8 cellular contexts compared by ENCODE assay signal in genomic region chr22:39388261-39389011, GRCh38. TPM values are rescaled to one million over a fixed set of nuclear protein-coding genes. Genes with fewer than 3 reads are reported as not detected.
DNase-seq lines count a peak whose midpoint lies in the region; TF ChIP-seq lines count a peak whose summit lies in the region.

No MANE protein-coding gene starts in this region.

- H3K9me3 ChIP-seq in BLaER1 treated with 17β-estradiol and CSF1 and Interleukin-3, amounts not matched to agents 10 nM and 100 nM (replicated peaks in 1 of 11), result no peaks in the 10 kb centered on the region
- H3K9me3 ChIP-seq in PC-9 (ENCODE audit: insufficient read depth, low read depth) (no peaks in the 10 kb centered on the region), stomach smooth muscle (ENCODE audit: control insufficient read depth in 2 of 2, low read length in 2 of 2) (no peaks in the 10 kb centered on the region)

- TF ChIP-seq CTCF in HFF-Myc (IDR thresholded peaks at IDR 0.05; ENCODE audit: low read depth, low read length, missing control alignments) (no peak), PC-9 (conservative IDR thresholded peaks at IDR 0.05) (no peak)

- peak overlapping the region; percentile 50 to 72 (median 59) for H3K4me3 ChIP-seq in BLaER1 treated with 17β-estradiol and CSF1 and Interleukin-3, amounts not matched to agents 10 nM and 100 nM
- H3K4me3 ChIP-seq in HFF-Myc (replicated peaks; ENCODE audit: low read depth, low read length) (peak overlapping the region; percentile 56), PC-9 (peak overlapping the region; percentile 54), stomach smooth muscle (ENCODE audit: low read length in 2 of 2) (peak overlapping the region; percentile 31 to 76)

- BruUV-seq in PC-9 (replicated peaks; lab: Mats Ljungman, UMichigan), result no TSS peak

- POLR2A ChIA-PET in PC-9 (lab: Charles Lee; ENCODE audit: unreplicated experiment), result no interaction called here

- peak; percentile 58 for DNase-seq in HFF-Myc (ENCODE audit: extremely low read depth, low read depth)
- DNase-seq in PC-9, result peak; percentile 78 to 85
- DNase-seq in activated naive CD4-positive, alpha-beta T cell (lab: John Stamatoyannopoulos, UW), result peak; percentile 27 to 74 (median 52)
- peak; percentile 82 for DNase-seq in germinal center (ENCODE audit: low spot score)
- DNase-seq in nucleus accumbens (lab: John Stamatoyannopoulos, UW), result peak in 45 of 56 donors; percentile 9 to 79 (median 45)
- no peak for DNase-seq in RKO (ENCODE audit: low spot score)

- no peaks in the 10 kb centered on the region for H3K79me2 ChIP-seq in PC-9 (ENCODE audit: low read depth)

- no peaks in the 10 kb centered on the region for H3K36me3 ChIP-seq in BLaER1 treated with 17β-estradiol and CSF1 and Interleukin-3, amounts not matched to agents 10 nM and 100 nM
- no peaks in the 10 kb centered on the region for H3K36me3 ChIP-seq in PC-9 (ENCODE audit: low read depth)
- H3K36me3 ChIP-seq in stomach smooth muscle (ENCODE audit: control insufficient read depth in 2 of 2, insufficient read depth in 2 of 2, low read length in 2 of 2), result no peaks in the 10 kb centered on the region

- peaks cover 0 to 48% (median 33%) of the 10 kb centered on the region in 10 experiments; a peak in 17 of 20 replicates for H3K4me1 ChIP-seq in BLaER1 treated with 17β-estradiol and CSF1 and Interleukin-3, amounts not matched to agents 10 nM and 100 nM
- peaks cover 7% of the 10 kb centered on the region; the same call in 1 of the 2 replicates for H3K4me1 ChIP-seq in PC-9 (replicated peaks; ENCODE audit: insufficient read depth)
- H3K4me1 ChIP-seq in stomach smooth muscle (ENCODE audit: control insufficient read depth, insufficient read depth, low read length), result peaks cover 7% of the 10 kb centered on the region

- peaks cover 0 to 5% (median 0%) of the 10 kb centered on the region in 11 experiments; a peak in 2 of 22 replicates for H4K20me1 ChIP-seq in BLaER1 treated with 17β-estradiol and CSF1 and Interleukin-3, amounts not matched to agents 10 nM and 100 nM
- no peaks in the 10 kb centered on the region for H4K20me1 ChIP-seq in PC-9 (ENCODE audit: insufficient read depth)

- H2AFZ ChIP-seq in PC-9, result peak overlapping the region; percentile 80

- intact Hi-C loops in PC-9 (cut with micrococcal nuclease; ENCODE audit: unreplicated experiment), result no loop called here

- peaks cover 13% of the 10 kb centered on the region for H3F3A ChIP-seq in PC-9 (ENCODE audit: insufficient read depth, low read depth)

- peaks cover 0 to 9% (median 5%) of the 10 kb centered on the region in 11 experiments; a peak in 5 of 22 replicates for H3K27me3 ChIP-seq in BLaER1 treated with 17β-estradiol and CSF1 and Interleukin-3, amounts not matched to agents 10 nM and 100 nM
- H3K27me3 ChIP-seq in PC-9 (ENCODE audit: insufficient read depth, low read depth), result no peaks in the 10 kb centered on the region; the same call in 1 of the 2 replicates
- peaks cover 3 to 6% of the 10 kb centered on the region in 2 donors for H3K27me3 ChIP-seq in stomach smooth muscle (ENCODE audit: control insufficient read depth in 1 of 2, insufficient read depth in 2 of 2, low read length in 2 of 2)

- H3K4me2 ChIP-seq in BLaER1 treated with 17β-estradiol and CSF1 and Interleukin-3, amounts not matched to agents 10 nM and 100 nM, result peak overlapping the region; percentile 91 to 98 (median 96)
- peak overlapping the region; percentile 84 for H3K4me2 ChIP-seq in PC-9

- peak overlapping the region in 4 of 11 experiments; percentile 27 to 57 (median 34); a peak in 6 of 22 replicates for H3K27ac ChIP-seq in BLaER1 treated with 17β-estradiol and CSF1 and Interleukin-3, amounts not matched to agents 10 nM and 100 nM
- H3K27ac ChIP-seq in PC-9 (no peak overlapping the region), stomach smooth muscle (ENCODE audit: low read length) (no peak overlapping the region)

- H3K9ac ChIP-seq in BLaER1 treated with 17β-estradiol and CSF1 and Interleukin-3, amounts not matched to agents 10 nM and 100 nM, result peak overlapping the region; percentile 11 to 71 (median 60); a peak in 19 of 22 replicates
- peak overlapping the region in 1 of 2 donors; percentile 51 for H3K9ac ChIP-seq in stomach smooth muscle (ENCODE audit: low read length in 2 of 2)

- CTCF ChIA-PET in PC-9 (lab: Charles Lee), result interaction anchor here (0.6 to 0.7 kb wide), 2 partner anchors 58 to 71 kb away, joined by 4 read pairs; no protein-coding TSS in a partner anchor

- H3K9me2 ChIP-seq in PC-9 (ENCODE audit: insufficient read depth), result no peaks in the 10 kb centered on the region

RNA-seq across cellular contexts. Expression of gene TAB1, which starts 11.1 kb away (rescaled TPM):
- 39.9 and 42.8 TPM in 2 replicates for total RNA-seq in PC-9 (2021)

RNA-seq across cellular contexts. Expression of gene SYNGR1, which starts 38.6 kb away (rescaled TPM):
- 12.0 and 19.1 TPM in 2 replicates for total RNA-seq in PC-9 (2021)
